Comparison of ENCODE assay signal across 8 cellular contexts in genomic region chr16:2531696-2532493, GRCh38. TPM values are rescaled to one million over a fixed set of nuclear protein-coding genes. Genes with fewer than 3 reads are reported as not detected.
A peak's percentile ranks its signal among the peaks of the same experiment; 100 is the strongest.
DNase-seq lines count a peak whose midpoint lies in the region; ATAC-seq, FAIRE-seq and TF ChIP-seq lines count a peak whose summit lies in the region.

No MANE protein-coding gene starts in this region.

- peak overlapping the region; percentile 72 for H3K9ac ChIP-seq in astrocyte (ENCODE audit: low read length)

- no peak for FAIRE-seq in astrocyte (lab: Jason Lieb, UNC)

- H3K79me2 ChIP-seq in astrocyte (ENCODE audit: insufficient read depth, low read length): no peaks in the 10 kb centered on the region

- no peaks in the 10 kb centered on the region for H3K36me3 ChIP-seq in astrocyte (ENCODE audit: insufficient read depth, low read length)

- peak; percentile 88 for DNase-seq in NCI-H187 treated with DMSO at 0.1 percent for 48 hours (lab: John Stamatoyannopoulos, UW)
- DNase-seq in T-helper 22 cell (ENCODE audit: low read depth): peak; percentile 95
- DNase-seq in astrocyte (ENCODE audit: low read depth): peak; percentile 90
- DNase-seq in hepatic stellate cell (ENCODE audit: low spot score): peak; percentile 99
- peak; percentile 94 for DNase-seq in retina
- DNase-seq in OCI-M2 (lab: John Stamatoyannopoulos, UW; ENCODE audit: unreplicated experiment): no peak

- H3K36me3 Mint-ChIP-seq in astrocyte (ENCODE audit: low read depth, unreplicated experiment): peaks cover 2% of the 10 kb centered on the region

- H3K4me2 ChIP-seq in astrocyte (ENCODE audit: low read length): peak overlapping the region; percentile 92

- H2AFZ ChIP-seq in astrocyte (ENCODE audit: low read depth, low read length): peak overlapping the region; percentile 73

- TF ChIP-seq CTCF in astrocyte (IDR thresholded peaks at IDR 0.05; ENCODE audit: insufficient read depth, low read depth, low read length): no peak

- no peaks in the 10 kb centered on the region for H3K9me3 Mint-ChIP-seq in astrocyte (ENCODE audit: unreplicated experiment)

- ATAC-seq in GM18498 (IDR thresholded peaks at IDR 0.05; ENCODE audit: unreplicated experiment): peak; percentile 90
- ATAC-seq in HG02943 (IDR thresholded peaks at IDR 0.05; ENCODE audit: low read depth, unreplicated experiment): peak; percentile 77

- peak overlapping the region; percentile 59 for H3K27ac ChIP-seq in astrocyte (ENCODE audit: low read depth, low read length)

- peak overlapping the region; percentile 90 for H3K27ac Mint-ChIP-seq in astrocyte (ENCODE audit: unreplicated experiment)

- no peaks in the 10 kb centered on the region for H3K27me3 ChIP-seq in astrocyte (ENCODE audit: insufficient read depth, low read length)

- H3K4me1 ChIP-seq in astrocyte (ENCODE audit: insufficient read depth, low read length): peaks cover 16% of the 10 kb centered on the region

- peaks cover 4% of the 10 kb centered on the region for H4K20me1 ChIP-seq in astrocyte (ENCODE audit: insufficient read depth, low read length)

- H3K9me3 ChIP-seq in astrocyte (ENCODE audit: insufficient read depth, low read depth, low read length): no peaks in the 10 kb centered on the region

- no peaks in the 10 kb centered on the region for H3K27me3 Mint-ChIP-seq in astrocyte (ENCODE audit: low read depth, unreplicated experiment)

- peak overlapping the region; percentile 54 for H3K4me3 ChIP-seq in astrocyte (ENCODE audit: insufficient read depth, low read depth, low read length)

- H3K4me3 Mint-ChIP-seq in astrocyte (ENCODE audit: unreplicated experiment): peak overlapping the region; percentile 83

- peaks cover 10% of the 10 kb centered on the region for H3K4me1 Mint-ChIP-seq in astrocyte (ENCODE audit: low read depth, unreplicated experiment)

RNA-seq across cellular contexts. Expression of gene CEMP1, which starts 0.7 kb away (rescaled TPM):
- not detected in 2 replicates for total RNA-seq in astrocyte

RNA-seq across cellular contexts. Expression of gene PDPK1, which starts 5.9 kb away (rescaled TPM):
- total RNA-seq in astrocyte: 48.1 and 50.5 TPM in 2 replicates

RNA-seq across cellular contexts. Expression of gene AMDHD2, which starts 11.7 kb away (rescaled TPM):
- 24.9 and 32.3 TPM in 2 replicates for total RNA-seq in astrocyte

RNA-seq across cellular contexts. Expression of gene ATP6V0C, which starts 18.1 kb away (rescaled TPM):
- total RNA-seq in astrocyte: 311 TPM in 2 replicates

RNA-seq across cellular contexts. Expression of gene TBC1D24, which starts 57.0 kb away (rescaled TPM):
- total RNA-seq in astrocyte: 12.8 and 13.4 TPM in 2 replicates
